1 cellular context compared by ENCODE assay signal in genomic region chr5:112210430-112211005, GRCh38.
TF ChIP-seq lines count a peak whose summit lies in the region.

No MANE protein-coding gene starts in this region.

TF ChIP-seq in H1, 55 proteins besides CTCF, POLR2A, EP300 and RAD21 (continued from another document):
- TF ChIP-seq SRF (IDR thresholded peaks at IDR 0.05; ENCODE audit: low read depth, low read length) (no peak), RNF2 (IDR thresholded peaks at IDR 0.05; ENCODE audit: borderline replicate concordance, low read depth, low read length, missing control alignments, poor library complexity, severe bottlenecking) (no peak), GABPA (IDR thresholded peaks at IDR 0.05; ENCODE audit: borderline replicate concordance, insufficient read depth, low read length) (no peak), BCL11A (IDR thresholded peaks at IDR 0.05; ENCODE audit: low read depth in 2 of 2, low read length in 2 of 2) (no peak), ASH2L (IDR thresholded peaks at IDR 0.05; ENCODE audit: low read length) (no peak), KDM1A (IDR thresholded peaks at IDR 0.05; ENCODE audit: borderline replicate concordance, low read length) (no peak)
TF ChIP-seq in H1: peak in this region for 0.
